Comparison of ENCODE assay signal across 23 cellular contexts in genomic region chr12:28517101-28517500, GRCh38.
DNase-seq lines count a peak whose midpoint lies in the region; ATAC-seq, FAIRE-seq and TF ChIP-seq lines count a peak whose summit lies in the region.
"Had no signal": no experiment of that assay in that cellular context is flagged by ENCODE, and none has a peak within 500 bp of the region (broad histone marks: within the 10 kb centered on the region; RNA-seq: fewer than 3 reads in every experiment).

No MANE protein-coding gene starts in this region.

- no peaks in the 10 kb centered on the region for H3K4me1 Mint-ChIP-seq in activated CD4-positive, alpha-beta T cell treated with anti-CD3 and anti-CD28 coated beads, Interleukin-2, amount 10 ng/mL, durations not matched to agents 24 days and 14 days

- no peak overlapping the region for H3K4me2 ChIP-seq in GM12878 (ENCODE audit: control insufficient read depth, insufficient read depth)

- FAIRE-seq in GM12878 (lab: Jason Lieb, UNC) (no peak), HTR-8/SVneo (lab: Jason Lieb, UNC) (no peak)
- FAIRE-seq: GM18507 had no signal

- H3K27ac ChIP-seq in GM12878 (ENCODE audit: control insufficient read depth, insufficient read depth) (no peak overlapping the region), transverse colon (no peak overlapping the region)
- H3K27ac ChIP-seq: C4-2B, HL-60, SJSA1 had no signal

- SMC1A ChIA-PET in GM12878 (lab: Charles Lee; ENCODE audit: uncharacterized antibody, unreplicated experiment), result no interaction called here

- no peaks in the 10 kb centered on the region for H3K36me3 Mint-ChIP-seq in activated CD4-positive, alpha-beta T cell treated with anti-CD3 and anti-CD28 coated beads, Interleukin-2, amount 10 ng/mL, durations not matched to agents 24 days and 14 days (ENCODE audit: low read depth)

- H3K9me3 ChIP-seq in GM12878 (replicated peaks; ENCODE audit: control insufficient read depth, insufficient read depth, low read length) (no peaks in the 10 kb centered on the region), transverse colon (no peaks in the 10 kb centered on the region)
- H3K9me3 ChIP-seq: SJSA1 had no signal

- TF ChIP-seq POLR2A in GM12878 (IDR thresholded peaks at IDR 0.05; ENCODE audit: low read depth, low read length), result no peak
- no peak for TF ChIP-seq POLR2A in transverse colon (IDR thresholded peaks at IDR 0.05)

- H3K79me2 ChIP-seq in GM12878 (ENCODE audit: control insufficient read depth, insufficient read depth, low read length), result no peaks in the 10 kb centered on the region

- TF ChIP-seq EP300 in GM12878 (IDR thresholded peaks at IDR 0.05; ENCODE audit: borderline replicate concordance in 1 of 2, control insufficient read depth in 1 of 2, low read depth in 2 of 2, low read length in 2 of 2) (no peak), transverse colon (IDR thresholded peaks at IDR 0.05; ENCODE audit: low read depth) (no peak)

- no peak overlapping the region for H3K27ac Mint-ChIP-seq in activated CD4-positive, alpha-beta T cell treated with anti-CD3 and anti-CD28 coated beads, Interleukin-2, amount 10 ng/mL, durations not matched to agents 24 days and 14 days

- in situ Hi-C loops in GM12878 (cut with MboI) (no loop called here), transverse colon (cut with MboI; ENCODE audit: low pct_ligation_motif_present in 1 of 4, low pct_unique_long_range_greater_than_20kb in 1 of 4, low sequenced_read_pairs in 3 of 4) (no loop called here)

- H3K9ac ChIP-seq in GM12878 (ENCODE audit: control insufficient read depth, insufficient read depth, low read length), result no peak overlapping the region

- no peaks in the 10 kb centered on the region for H4K20me1 ChIP-seq in GM12878 (ENCODE audit: control insufficient read depth, insufficient read depth)

- peaks cover 24% of the 10 kb centered on the region for H3K9me3 Mint-ChIP-seq in activated CD4-positive, alpha-beta T cell treated with anti-CD3 and anti-CD28 coated beads, Interleukin-2, amount 10 ng/mL, durations not matched to agents 24 days and 14 days

- peak; percentile 18 for DNase-seq in DMS79 treated with DMSO at 0.1 percent for 48 hours (lab: John Stamatoyannopoulos, UW)
- DNase-seq in DMS79 (lab: John Stamatoyannopoulos, UW), result no peak
- peak; percentile 45 for DNase-seq in NCI-H2171 (lab: John Stamatoyannopoulos, UW)
- no peak for DNase-seq in GM12878 (ENCODE audit: low read depth, low spot score)
- DNase-seq in activated gamma-delta T cell (lab: John Stamatoyannopoulos, UW), result no peak
- DNase-seq in HTR-8/SVneo (ENCODE audit: insufficient read length, low spot score), result no peak
- DNase-seq in transverse colon, result no peak
- no peak for DNase-seq in activated CD4-positive, alpha-beta T cell treated with anti-CD3 and anti-CD28 coated beads, Interleukin-2, amount 10 ng/mL, durations not matched to agents 24 days and 14 days
- DNase-seq: Calu3; CD8-positive, alpha-beta memory T cell; DND-41; GOT3; HCEC 1CT; KG1; NCI-H1092 treated with DMSO at 0.1 percent for 48 hours; NCI-H2107; NCI-H345; T-helper 1 cell had no signal

- no peak for ATAC-seq in GM12878
- ATAC-seq: Right ventricle myocardium inferior had no signal

- RAD21 ChIA-PET in GM12878 (lab: Charles Lee; ENCODE audit: unreplicated experiment), result no interaction called here

- no TSS peak for BruUV-seq in GM12878 (replicated peaks; lab: Mats Ljungman, UMichigan)

- WGBS in GM12878 (ENCODE audit: insufficient coverage, insufficient replicate concordance, low lambda C conversion rate, missing lambda C conversion rate), result 27% methylated on average over 1 of the region's 1 CpG
- 0 to 32% methylated on average over 1 of the region's 1 CpG for WGBS in transverse colon (ENCODE audit: low coverage in 1 of 2), 2 donors

- POLR2A ChIA-PET in GM12878 (lab: Charles Lee), result no interaction called here

- H2AFZ ChIP-seq in GM12878 (ENCODE audit: control insufficient read depth, low read depth, low read length), result no peak overlapping the region

- no peaks in the 10 kb centered on the region for H3K36me3 ChIP-seq in GM12878 (ENCODE audit: control insufficient read depth in 2 of 2, insufficient read depth in 2 of 2, low read length in 1 of 2)
- H3K36me3 ChIP-seq in transverse colon, result no peaks in the 10 kb centered on the region
- H3K36me3 ChIP-seq: SJSA1 had no signal

- no peaks in the 10 kb centered on the region for H3K27me3 ChIP-seq in GM12878 (replicated peaks in 1 of 2; ENCODE audit: control insufficient read depth in 2 of 2, insufficient read depth in 2 of 2, low read length in 1 of 2)
- no peaks in the 10 kb centered on the region for H3K27me3 ChIP-seq in transverse colon
- H3K27me3 ChIP-seq: SJSA1 had no signal

- intact Hi-C loops in GM12878 (cut with micrococcal nuclease; ENCODE audit: unreplicated experiment) (no loop called here), transverse colon (cut with DNase I; ENCODE audit: low total_unique reads) (no loop called here)
- intact Hi-C loops in activated CD4-positive, alpha-beta T cell treated with anti-CD3 and anti-CD28 coated beads, Interleukin-2, amount 10 ng/mL, durations not matched to agents 24 days and 14 days (cut with micrococcal nuclease), result no loop called here

- no peak for TF ChIP-seq RAD21 in GM12878 (IDR thresholded peaks at IDR 0.05; ENCODE audit: insufficient read depth, low read depth, low read length)

- TF ChIP-seq CTCF in GM12878 (IDR thresholded peaks at IDR 0.05 in 2 of 3, conservative IDR thresholded peaks at IDR 0.05 in 1 of 3; ENCODE audit: control insufficient read depth in 2 of 3, extremely low read depth in 1 of 3, insufficient read depth in 1 of 3, low read depth in 3 of 3, low read length in 3 of 3) (no peak), transverse colon (IDR thresholded peaks at IDR 0.05) (no peak)

- H3K27me3 Mint-ChIP-seq in activated CD4-positive, alpha-beta T cell treated with anti-CD3 and anti-CD28 coated beads, Interleukin-2, amount 10 ng/mL, durations not matched to agents 24 days and 14 days, result no peaks in the 10 kb centered on the region
- H3K27me3 Mint-ChIP-seq: CD8-positive, alpha-beta memory T cell had no signal

- no peak overlapping the region for H3K4me3 ChIP-seq in GM12878
- H3K4me3 ChIP-seq in transverse colon, result no peak overlapping the region
- H3K4me3 ChIP-seq: SJSA1 had no signal

- no peak overlapping the region for H3K4me3 Mint-ChIP-seq in activated CD4-positive, alpha-beta T cell treated with anti-CD3 and anti-CD28 coated beads, Interleukin-2, amount 10 ng/mL, durations not matched to agents 24 days and 14 days
- H3K4me3 Mint-ChIP-seq: CD8-positive, alpha-beta memory T cell had no signal

- H3K4me1 ChIP-seq in GM12878 (ENCODE audit: control insufficient read depth, insufficient read depth, low read length) (no peaks in the 10 kb centered on the region), transverse colon (no peaks in the 10 kb centered on the region)
- H3K4me1 ChIP-seq: SJSA1 had no signal

- CTCF ChIA-PET in GM12878 (lab: Yijun Ruan, JAX), result no interaction called here

TF ChIP-seq in GM12878, 131 proteins besides CTCF, POLR2A, EP300 and RAD21:
- TF ChIP-seq MEF2B (IDR thresholded peaks at IDR 0.05; ENCODE audit: partially characterized antibody, poor library complexity, severe bottlenecking) (peak; percentile 12), ZNF622 (IDR thresholded peaks at IDR 0.05) (no peak), POLR2AphosphoS2 (IDR thresholded peaks at IDR 0.05; ENCODE audit: low read depth, low read length) (no peak), ZNF384 (IDR thresholded peaks at IDR 0.05; ENCODE audit: borderline replicate concordance, low read depth, low read length) (no peak)

Comparison
In these comparisons a context has a peak if more than half of its experiments do, and no peak if none do; other contexts are left out.
1. DNase-seq: peak in DMS79 treated with DMSO at 0.1 percent for 48 hours (single experiment) and NCI-H2171 (single experiment); none in DMS79 (single experiment), GM12878 (single experiment), activated gamma-delta T cell (single experiment), HTR-8/SVneo (single experiment), transverse colon (single experiment) and activated CD4-positive, alpha-beta T cell treated with anti-CD3 and anti-CD28 coated beads, Interleukin-2, amount 10 ng/mL, durations not matched to agents 24 days and 14 days (single experiment).